10 cellular contexts compared by ENCODE assay signal in genomic region chr5:172881691-172882370, GRCh38. TPM values are rescaled to one million over a fixed set of nuclear protein-coding genes. Genes with fewer than 3 reads are reported as not detected.
DNase-seq lines count a peak whose midpoint lies in the region; ATAC-seq and TF ChIP-seq lines count a peak whose summit lies in the region.
"Had no signal": no experiment of that assay in that cellular context is flagged by ENCODE, and none has a peak within 500 bp of the region (broad histone marks: within the 10 kb centered on the region; RNA-seq: fewer than 3 reads in every experiment).

No MANE protein-coding gene starts in this region.

- TF ChIP-seq CTCF in Caco-2 (IDR thresholded peaks at IDR 0.05; ENCODE audit: insufficient read depth in 1 of 2, low read depth in 1 of 2, low read length in 1 of 2, severe bottlenecking in 1 of 2, unreplicated experiment in 1 of 2) (no peak), vagina (IDR thresholded peaks at IDR 0.05) (no peak)

- peak; percentile 62 for ATAC-seq in GM18858 (IDR thresholded peaks at IDR 0.05; ENCODE audit: unreplicated experiment)
- peak; percentile 72 for ATAC-seq in HG02571 (IDR thresholded peaks at IDR 0.05; ENCODE audit: unreplicated experiment)

- H3K9me3 ChIP-seq in subcutaneous abdominal adipose tissue (ENCODE audit: control insufficient read depth in 5 of 5, low read length in 5 of 5) (no peaks in the 10 kb centered on the region), Caco-2 (no peaks in the 10 kb centered on the region), vagina (no peaks in the 10 kb centered on the region)

- TF ChIP-seq POLR2A in vagina (IDR thresholded peaks at IDR 0.05): no peak

- peak; percentile 75 for DNase-seq in RKO (ENCODE audit: low spot score)
- DNase-seq in glomerular visceral epithelial cell (ENCODE audit: extremely low spot score): peak; percentile 84
- no peak for DNase-seq in Caco-2
- DNase-seq in vagina (ENCODE audit: extremely low spot score in 2 of 2): no peak
- no peak for DNase-seq in NCI-H1694 treated with DMSO at 0.1 percent for 48 hours (lab: John Stamatoyannopoulos, UW)
- DNase-seq: left cardiac atrium had no signal

- peak overlapping the region in 1 of 5 donors; percentile 21 for H3K9ac ChIP-seq in subcutaneous abdominal adipose tissue (ENCODE audit: low read length in 5 of 5)

- intact Hi-C loops in Caco-2 (cut with micrococcal nuclease; ENCODE audit: unreplicated experiment) (no loop called here), vagina (cut with DNase I) (no loop called here)

- H3K27me3 Mint-ChIP-seq in Caco-2 (ENCODE audit: insufficient read depth, unreplicated experiment): no peaks in the 10 kb centered on the region

- peaks cover 5% of the 10 kb centered on the region for H3K36me3 Mint-ChIP-seq in Caco-2 (ENCODE audit: insufficient read depth, unreplicated experiment)

- no peaks in the 10 kb centered on the region for H3K9me3 Mint-ChIP-seq in Caco-2 (ENCODE audit: unreplicated experiment)

- no peaks in the 10 kb centered on the region for H3K36me3 ChIP-seq in subcutaneous abdominal adipose tissue (ENCODE audit: control insufficient read depth in 5 of 5, insufficient read depth in 5 of 5, low read length in 5 of 5)
- no peaks in the 10 kb centered on the region; the same call in 1 of the 2 replicates for H3K36me3 ChIP-seq in Caco-2 (ENCODE audit: control insufficient read depth, insufficient read depth, low read length)
- peaks cover 0 to 5% of the 10 kb centered on the region in 2 donors for H3K36me3 ChIP-seq in vagina

- H3K4me1 ChIP-seq in subcutaneous abdominal adipose tissue (ENCODE audit: control insufficient read depth in 5 of 5, insufficient read depth in 5 of 5, low read length in 5 of 5) (peaks cover 17 to 69% (median 57%) of the 10 kb centered on the region in 5 donors), Caco-2 (peaks cover 14% of the 10 kb centered on the region), vagina (peaks cover 29% of the 10 kb centered on the region)

- H3K4me1 Mint-ChIP-seq in Caco-2 (ENCODE audit: low read depth, unreplicated experiment): peaks cover 13% of the 10 kb centered on the region

- peak overlapping the region; percentile 51 for H3K27ac ChIP-seq in subcutaneous abdominal adipose tissue (ENCODE audit: low read depth, low read length)
- H3K27ac ChIP-seq in vagina: no peak overlapping the region
- H3K27ac ChIP-seq: SK-N-MC had no signal

- no peaks in the 10 kb centered on the region for H3K27me3 ChIP-seq in subcutaneous abdominal adipose tissue (ENCODE audit: control insufficient read depth in 5 of 5, insufficient read depth in 4 of 5, low read length in 5 of 5)
- no peaks in the 10 kb centered on the region for H3K27me3 ChIP-seq in Caco-2 (replicated peaks; ENCODE audit: control insufficient read depth, insufficient read depth, low read length)
- H3K27me3 ChIP-seq in vagina: no peaks in the 10 kb centered on the region

- POLR2A ChIA-PET in Caco-2 (lab: Charles Lee): no interaction called here

- CTCF ChIA-PET in Caco-2 (lab: Charles Lee): interaction anchor here (0.6 kb wide), 1 partner anchor 18 kb away, joined by 3 read pairs; no protein-coding TSS in a partner anchor

- no peak overlapping the region for H3K4me3 Mint-ChIP-seq in Caco-2 (ENCODE audit: unreplicated experiment)

- no peak overlapping the region for H3K27ac Mint-ChIP-seq in Caco-2 (ENCODE audit: unreplicated experiment)

- H3K4me3 ChIP-seq in subcutaneous abdominal adipose tissue (ENCODE audit: low read depth in 1 of 5, low read length in 5 of 5) (no peak overlapping the region), Caco-2 (ENCODE audit: low read depth, low read length) (no peak overlapping the region), vagina (no peak overlapping the region)
- H3K4me3 ChIP-seq: SK-N-MC had no signal

- BruUV-seq in Caco-2 (replicated peaks; lab: Mats Ljungman, UMichigan): no TSS peak

RNA-seq across cellular contexts. Expression of gene ERGIC1, which starts 47.8 kb away (rescaled TPM):
- total RNA-seq in Caco-2 (2022): 152 and 161 TPM in 2 replicates
- total RNA-seq in vagina: 97.2 TPM

Comparison
In these comparisons a context has a peak if more than half of its experiments do, and no peak if none do; other contexts are left out.
1. DNase-seq: peak in RKO (single experiment) and glomerular visceral epithelial cell (single experiment); none in Caco-2 (0 of 2), vagina (0 of 2) and NCI-H1694 treated with DMSO at 0.1 percent for 48 hours (single experiment).